In genomic region chr16:4831616-4832015, GRCh38 we compare ENCODE assay signal across 24 cellular contexts. TPM values are rescaled to one million over a fixed set of nuclear protein-coding genes. Genes with fewer than 3 reads are reported as not detected.
DNase-seq lines count a peak whose midpoint lies in the region; ATAC-seq and TF ChIP-seq lines count a peak whose summit lies in the region.
"Had no signal": no experiment of that assay in that cellular context is flagged by ENCODE, and none has a peak within 500 bp of the region (broad histone marks: within the 10 kb centered on the region; RNA-seq: fewer than 3 reads in every experiment).

No MANE protein-coding gene starts in this region.

- no peak for TF ChIP-seq CTCF in heart left ventricle (IDR thresholded peaks at IDR 0.05)

- intact Hi-C loops in heart left ventricle (cut with DNase I) (loop anchor here in 1 of 10 donors (2.0 kb wide), 1 partner anchor 15 kb away; the partner anchor contains the start of genes GLYR1 and UBN1), cardiac septum (cut with DNase I) (no loop called here)

- peaks cover 0 to 59% (median 22%) of the 10 kb centered on the region in 12 donors for H3K4me1 ChIP-seq in heart left ventricle
- H3K4me1 ChIP-seq in trophoblast cell (ENCODE audit: control insufficient read depth in 1 of 2, insufficient read depth in 2 of 2, low read length in 2 of 2): peaks cover 4% of the 10 kb centered on the region in 2 experiments
- H3K4me1 ChIP-seq: A549 had no signal

- no peak for DNase-seq in heart left ventricle
- DNase-seq in cardiac septum (ENCODE audit: low spot score): no peak
- no peak for DNase-seq in T-helper 17 cell
- DNase-seq in trophoblast cell: peak; percentile 70 to 74
- DNase-seq in NCI-H1930 (lab: John Stamatoyannopoulos, UW): no peak
- DNase-seq: 8988T; ACHN; AML-193; BE2C; CD4-positive, alpha-beta T cell; CD8-positive, alpha-beta memory T cell; DMS 273 treated with DMSO at 0.1 percent for 48 hours; DMS79; EL; GDM1; H9 had no signal

- H3K18ac ChIP-seq in trophoblast cell (ENCODE audit: low read length): no peak overlapping the region

- H3K27me3 Mint-ChIP-seq in T-helper 17 cell: no peaks in the 10 kb centered on the region
- H3K27me3 Mint-ChIP-seq: CD4-positive, alpha-beta T cell; CD8-positive, alpha-beta memory T cell had no signal

- H3K79me1 ChIP-seq in trophoblast cell (ENCODE audit: low read length): no peaks in the 10 kb centered on the region

- 95 to 97% (median 95%) methylated on average over 8 of the region's 8 CpGs for WGBS in heart left ventricle, 4 donors
- no CpG with 5 or more reads among the region's 8 CpGs for WGBS in trophoblast cell (ENCODE audit: extremely low coverage, insufficient coverage, insufficient read length)

- H3K36me3 Mint-ChIP-seq in T-helper 17 cell (ENCODE audit: low read depth): peaks cover 9% of the 10 kb centered on the region

- H3K27ac Mint-ChIP-seq in T-helper 17 cell: peak overlapping the region; percentile 71
- H3K27ac Mint-ChIP-seq: CD4-positive, alpha-beta T cell; GM23338 had no signal

- H3K14ac ChIP-seq in trophoblast cell (ENCODE audit: low read length): no peak overlapping the region

- H2BK120ac ChIP-seq in trophoblast cell (ENCODE audit: insufficient read depth, low read length, poor library complexity): no peak overlapping the region

- H2BK12ac ChIP-seq in trophoblast cell (ENCODE audit: low read length): no peak overlapping the region

- H4K12ac ChIP-seq in trophoblast cell (ENCODE audit: low read depth, low read length): no peak overlapping the region

- ATAC-seq in heart left ventricle: no peak
- ATAC-seq in T-helper 17 cell: no peak
- ATAC-seq in GM19035 (IDR thresholded peaks at IDR 0.05; ENCODE audit: unreplicated experiment): no peak
- ATAC-seq: A549, GM12878, GM23338, HCT116 had no signal

- no peak overlapping the region for H2AFZ ChIP-seq in trophoblast cell (ENCODE audit: insufficient read depth, low read length, poor library complexity)
- H2AFZ ChIP-seq: GM23338 had no signal

- no peak overlapping the region for H4K91ac ChIP-seq in trophoblast cell (ENCODE audit: low read depth, low read length)

- H3K4ac ChIP-seq in trophoblast cell (ENCODE audit: low read depth, low read length): no peak overlapping the region

- peaks cover 7 to 99% (median 91%) of the 10 kb centered on the region in 9 donors for H3K36me3 ChIP-seq in heart left ventricle
- peaks cover 45 to 68% of the 10 kb centered on the region in 2 experiments for H3K36me3 ChIP-seq in trophoblast cell (ENCODE audit: control insufficient read depth in 1 of 2, insufficient read depth in 2 of 2, low read length in 2 of 2)

- H4K8ac ChIP-seq in trophoblast cell (ENCODE audit: low read depth, low read length): no peak overlapping the region

- no peak overlapping the region for H2AK5ac ChIP-seq in trophoblast cell (ENCODE audit: low read length)

- no peak overlapping the region for H3K9ac ChIP-seq in trophoblast cell (ENCODE audit: low read length)
- H3K9ac ChIP-seq: BLaER1 treated with 17β-estradiol and CSF1 and Interleukin-3, amounts not matched to agents 10 nM and 100 nM had no signal

- no peak overlapping the region for H3K4me3 Mint-ChIP-seq in T-helper 17 cell
- H3K4me3 Mint-ChIP-seq: CD14-positive monocyte; CD4-positive, alpha-beta T cell; GM23338; H9 had no signal

- H3K79me2 ChIP-seq in trophoblast cell (ENCODE audit: control insufficient read depth, insufficient read depth, low read length, poor library complexity): no peaks in the 10 kb centered on the region

- no peak for TF ChIP-seq POLR2A in heart left ventricle (IDR thresholded peaks at IDR 0.05)

- H2BK5ac ChIP-seq in trophoblast cell (ENCODE audit: low read depth, low read length, poor library complexity): no peak overlapping the region

- H3K23ac ChIP-seq in trophoblast cell (ENCODE audit: low read length): no peak overlapping the region

- H3K27me3 ChIP-seq in heart left ventricle (no peaks in the 10 kb centered on the region), trophoblast cell (ENCODE audit: insufficient read depth, low read length) (no peaks in the 10 kb centered on the region)
- H3K27me3 ChIP-seq: BE2C; BLaER1 treated with 17β-estradiol and CSF1 and Interleukin-3, amounts not matched to agents 10 nM and 100 nM had no signal

- H3K4me3 ChIP-seq in heart left ventricle (no peak overlapping the region), trophoblast cell (ENCODE audit: low read depth, low read length) (no peak overlapping the region)
- H3K4me3 ChIP-seq: A549; BLaER1 treated with 17β-estradiol and CSF1 and Interleukin-3, amounts not matched to agents 10 nM and 100 nM; GM12878; GM23338 had no signal

- H3K9me3 ChIP-seq in heart left ventricle: no peaks in the 10 kb centered on the region
- no peaks in the 10 kb centered on the region for H3K9me3 ChIP-seq in T-helper 17 cell (ENCODE audit: control insufficient read depth, low read length, poor library complexity, severe bottlenecking)
- no peaks in the 10 kb centered on the region for H3K9me3 ChIP-seq in trophoblast cell (ENCODE audit: insufficient read depth, low read depth, low read length)
- H3K9me3 ChIP-seq: A549; BE2C; BLaER1 treated with 17β-estradiol and CSF1 and Interleukin-3, amounts not matched to agents 10 nM and 100 nM had no signal

- peak overlapping the region in 7 of 12 donors; percentile 18 to 94 (median 88) for H3K27ac ChIP-seq in heart left ventricle
- H3K27ac ChIP-seq in trophoblast cell (ENCODE audit: low read depth, low read length): no peak overlapping the region
- H3K27ac ChIP-seq: A549; BLaER1 treated with 17β-estradiol and CSF1 and Interleukin-3, amounts not matched to agents 10 nM and 100 nM had no signal

- H3K4me1 Mint-ChIP-seq in T-helper 17 cell: peaks cover 10% of the 10 kb centered on the region
- H3K4me1 Mint-ChIP-seq: GM23338, H9 had no signal

- H3K4me2 ChIP-seq in trophoblast cell (ENCODE audit: low read length): no peak overlapping the region
- H3K4me2 ChIP-seq: A549; BLaER1 treated with 17β-estradiol and CSF1 and Interleukin-3, amounts not matched to agents 10 nM and 100 nM; GM23338 had no signal

RNA-seq across cellular contexts. Expression of gene GLYR1, which starts 15.5 kb away (rescaled TPM):
- total RNA-seq in heart left ventricle (10 to 100 TPM; 54.3 to 96.6 (median 75.8) TPM), cardiac septum (64.9 TPM), T-helper 17 cell (100 to 1,000 TPM in 1 of 2 donors, 10 to 100 TPM in 1; 91.9 to 108 TPM)
- 10 to 100 TPM; 51.3 to 67.2 TPM for polyA plus RNA-seq in heart left ventricle
- 51.9 and 52.1 TPM in 2 replicates for polyA plus RNA-seq in trophoblast cell (2013)

RNA-seq across cellular contexts. Expression of gene UBN1, which starts 15.7 kb away (rescaled TPM):
- total RNA-seq in heart left ventricle (10 to 100 TPM; 25.0 to 77.9 (median 32.7) TPM), cardiac septum (23.6 TPM), T-helper 17 cell (10 to 100 TPM; 47.5 to 69.8 TPM)
- 10 to 100 TPM; 20.3 to 34.2 TPM for polyA plus RNA-seq in heart left ventricle
- polyA plus RNA-seq in trophoblast cell (2013): 22.6 and 23.0 TPM in 2 replicates

RNA-seq across cellular contexts. Expression of gene ROGDI, which starts 29.2 kb away (rescaled TPM):
- total RNA-seq in heart left ventricle (100 to 1,000 TPM in 4 of 9 donors, 10 to 100 TPM in 5; 58.4 to 167 (median 95.0) TPM), cardiac septum (69.9 TPM), T-helper 17 cell (10 to 100 TPM; 15.0 to 21.2 TPM)
- 100 to 1,000 TPM in 1 of 2 donors, 10 to 100 TPM in 1; 43.4 to 134 TPM for polyA plus RNA-seq in heart left ventricle
- polyA plus RNA-seq in trophoblast cell (2013): 24.5 and 24.6 TPM in 2 replicates

RNA-seq across cellular contexts. Expression of gene SMIM22, which starts 36.4 kb away (rescaled TPM):
- total RNA-seq in heart left ventricle (not detected), cardiac septum (not detected), T-helper 17 cell (not detected)
- polyA plus RNA-seq in heart left ventricle: not detected
- not detected in 2 replicates for polyA plus RNA-seq in trophoblast cell (2013)
- total RNA-seq: CD4-positive, alpha-beta T cell; CD8-positive, alpha-beta memory T cell; GM12878; GM23338; H4; H9 had no signal
- polyA plus RNA-seq: A549; CD14-positive monocyte; CD8-positive, alpha-beta memory T cell had no signal

RNA-seq across cellular contexts. Expression of gene SEPTIN12, which starts 43.5 kb away (rescaled TPM):
- total RNA-seq in heart left ventricle (under 1 TPM in 1 of 9 donors, not detected in 8; 0.32 TPM), cardiac septum (not detected), T-helper 17 cell (not detected)
- polyA plus RNA-seq in heart left ventricle: not detected
- 0.27 and 0.42 TPM in 2 replicates for polyA plus RNA-seq in trophoblast cell (2013)
- total RNA-seq: CD4-positive, alpha-beta T cell; CD8-positive, alpha-beta memory T cell; GM12878; GM23338; H4 had no signal
- polyA plus RNA-seq: CD14-positive monocyte; CD8-positive, alpha-beta memory T cell; GM12878; GM23338 had no signal

Comparison
In these comparisons a context has a peak if more than half of its experiments do, and no peak if none do; other contexts are left out.
1. DNase-seq: peak in trophoblast cell (2 of 2); none in heart left ventricle (0 of 5), cardiac septum (single experiment), T-helper 17 cell (0 of 3) and NCI-H1930 (0 of 2).